8 cellular contexts compared by ENCODE assay signal in genomic region chr13:77328819-77329132, GRCh38. TPM values are rescaled to one million over a fixed set of nuclear protein-coding genes. Genes with fewer than 3 reads are reported as not detected.
A peak's percentile ranks its signal among the peaks of the same experiment; 100 is the strongest.
DNase-seq lines count a peak whose midpoint lies in the region; ATAC-seq, FAIRE-seq and TF ChIP-seq lines count a peak whose summit lies in the region.

No MANE protein-coding gene starts in this region.

- DNase-seq in A549 (ENCODE audit: low read depth in 1 of 2, low spot score in 1 of 2) (no peak), NCI-H1092 (lab: John Stamatoyannopoulos, UW) (no peak), retina (no peak)
- DNase-seq in naive thymus-derived CD4-positive, alpha-beta T cell, result no peak
- no peak for DNase-seq in stimulated activated CD8-positive, alpha-beta memory T cell treated with anti-CD3 and anti-CD28 coated beads, Interleukin-4, amount 100 ng/mL, for 48 hours

- H3K36me3 Mint-ChIP-seq in brain, result no peaks in the 10 kb centered on the region
- H3K36me3 Mint-ChIP-seq in naive thymus-derived CD4-positive, alpha-beta T cell, result peaks cover 0 to 7% (median 0%) of the 10 kb centered on the region in 5 donors

- no peaks in the 10 kb centered on the region for H3K9me3 Mint-ChIP-seq in brain
- H3K9me3 Mint-ChIP-seq in naive thymus-derived CD4-positive, alpha-beta T cell, result peaks cover 0 to 7% (median 0%) of the 10 kb centered on the region in 11 donors

- POLR2A ChIA-PET in A549 (lab: Yijun Ruan, JAX), result no interaction called here
- POLR2A ChIA-PET in naive thymus-derived CD4-positive, alpha-beta T cell (lab: Charles Lee), result interaction anchor here (0.8 to 2.9 kb wide), 15 partner anchors 9 to 1567 kb away, joined by 3 to 28 read pairs (median 6); partner anchors contain the start of genes FBXL3, KCTD12 and SLAIN1

- peak overlapping the region; percentile 72 for H3K4me3 ChIP-seq in A549
- peak overlapping the region; percentile 93 for H3K4me3 ChIP-seq in naive thymus-derived CD4-positive, alpha-beta T cell (ENCODE audit: low read length)

- TF ChIP-seq RAD21 in A549 (conservative IDR thresholded peaks at IDR 0.05 in 1 of 2, IDR thresholded peaks at IDR 0.05 in 1 of 2), result no peak

- peak overlapping the region; percentile 89 to 97 (median 95) for H3K4me3 Mint-ChIP-seq in brain
- peak overlapping the region; percentile 84 to 98 (median 94) for H3K4me3 Mint-ChIP-seq in naive thymus-derived CD4-positive, alpha-beta T cell

- CTCF ChIA-PET in A549 (lab: Yijun Ruan, JAX), result no interaction called here
- CTCF ChIA-PET in naive thymus-derived CD4-positive, alpha-beta T cell (lab: Charles Lee), result interaction anchor here (1.1 kb wide), 1 partner anchor 21 kb away, joined by 3 read pairs; no protein-coding TSS in a partner anchor

- H3K9me3 ChIP-seq in A549, result no peaks in the 10 kb centered on the region
- no peaks in the 10 kb centered on the region for H3K9me3 ChIP-seq in naive thymus-derived CD4-positive, alpha-beta T cell (ENCODE audit: control insufficient read depth in 2 of 3, low read length in 3 of 3)

- H3K36me3 ChIP-seq in naive thymus-derived CD4-positive, alpha-beta T cell (ENCODE audit: control insufficient read depth in 2 of 3, insufficient read depth in 3 of 3, low read length in 3 of 3), result peaks cover 0 to 10% (median 0%) of the 10 kb centered on the region in 3 experiments

- H3K27ac ChIP-seq in A549, result peak overlapping the region; percentile 80 to 99; a peak in 5 of 6 replicates
- peak overlapping the region; percentile 86 for H3K27ac ChIP-seq in naive thymus-derived CD4-positive, alpha-beta T cell (ENCODE audit: low read depth, low read length)

- 5% methylated on average over 4 of the region's 4 CpGs for WGBS in A549 (ENCODE audit: missing lambda C conversion rate)

- TF ChIP-seq EP300 in A549 (IDR thresholded peaks at IDR 0.05), result no peak

- H3K4me2 ChIP-seq in A549, result peak overlapping the region; percentile 77

- TF ChIP-seq CTCF in A549 (IDR thresholded peaks at IDR 0.05) (no peak), brain (conservative IDR thresholded peaks at IDR 0.05) (no peak)

- intact Hi-C loops in naive thymus-derived CD4-positive, alpha-beta T cell (cut with micrococcal nuclease), result loop anchor here (1.0 to 10.0 kb wide), 17 partner anchors 54 to 2001 kb away; partner anchors contain the start of genes LMO7 (in 2 of the 2), CLN5 (in 1 of the 2), COMMD6 (in 1 of the 2) and FBXL3 (in 1 of the 2)

- H3K4me1 Mint-ChIP-seq in brain, result peaks cover 54% of the 10 kb centered on the region
- peaks cover 21 to 65% (median 52%) of the 10 kb centered on the region in 7 donors for H3K4me1 Mint-ChIP-seq in naive thymus-derived CD4-positive, alpha-beta T cell

- H3K27me3 Mint-ChIP-seq in brain, result peaks cover 10% of the 10 kb centered on the region
- H3K27me3 Mint-ChIP-seq in naive thymus-derived CD4-positive, alpha-beta T cell, result peaks cover 0 to 4% (median 0%) of the 10 kb centered on the region in 5 donors

- H3K27ac Mint-ChIP-seq in brain, result peak overlapping the region; percentile 94 to 99 (median 97)
- peak overlapping the region; percentile 87 to 98 (median 94) for H3K27ac Mint-ChIP-seq in naive thymus-derived CD4-positive, alpha-beta T cell

- no peaks in the 10 kb centered on the region for H3K27me3 ChIP-seq in naive thymus-derived CD4-positive, alpha-beta T cell (ENCODE audit: control insufficient read depth in 2 of 2, insufficient read depth in 2 of 2, low read length in 2 of 2)

- TF ChIP-seq POLR2A in A549 (IDR thresholded peaks at IDR 0.05; ENCODE audit: low read length), result no peak

- peaks cover 18% of the 10 kb centered on the region; the same call in 2 of the 3 replicates for H3K4me1 ChIP-seq in A549
- peaks cover 29 to 35% of the 10 kb centered on the region in 2 donors for H3K4me1 ChIP-seq in naive thymus-derived CD4-positive, alpha-beta T cell (ENCODE audit: control insufficient read depth in 2 of 2, insufficient read depth in 2 of 2, low read length in 2 of 2)

- ATAC-seq in A549 (peak; percentile 2 to 3; a peak in 3 of 6 replicates), GM19328 (IDR thresholded peaks at IDR 0.05; ENCODE audit: unreplicated experiment) (peak; percentile 4), HG03378 (IDR thresholded peaks at IDR 0.05; ENCODE audit: unreplicated experiment) (peak; percentile 18)
- no peak for ATAC-seq in naive thymus-derived CD4-positive, alpha-beta T cell

- no peak for FAIRE-seq in A549 (lab: Jason Lieb, UNC)

TF ChIP-seq in A549, 52 proteins besides CTCF, POLR2A, EP300 and RAD21:
- TF ChIP-seq ZFP36 (IDR thresholded peaks at IDR 0.05; ENCODE audit: borderline replicate concordance, partially characterized antibody) (no peak), ELK1 (IDR thresholded peaks at IDR 0.05; ENCODE audit: low read depth, low read length) (no peak), ZC3H11A (IDR thresholded peaks at IDR 0.05) (no peak), ESRRA (IDR thresholded peaks at IDR 0.05; ENCODE audit: borderline replicate concordance, low read length) (no peak), NFE2L2 (conservative IDR thresholded peaks at IDR 0.05; ENCODE audit: low read length) (no peak), CHD4 (IDR thresholded peaks at IDR 0.05; ENCODE audit: borderline replicate concordance) (no peak), PHF8 (IDR thresholded peaks at IDR 0.05; ENCODE audit: borderline replicate concordance, low read depth) (no peak), NR3C1 (IDR thresholded peaks at IDR 0.05) (no peak), JUNB (IDR thresholded peaks at IDR 0.05) (no peak), CHD2 (IDR thresholded peaks at IDR 0.05; ENCODE audit: low read length, partially characterized antibody) (no peak), NPAS2 (CRISPR knock-in tag; IDR thresholded peaks at IDR 0.05; ENCODE audit: borderline replicate concordance) (no peak), KDM5A (IDR thresholded peaks at IDR 0.05) (no peak), HOXB5 (CRISPR knock-in tag; IDR thresholded peaks at IDR 0.05) (no peak), RCOR1 (IDR thresholded peaks at IDR 0.05; ENCODE audit: low read depth, low read length) (no peak), MYC (IDR thresholded peaks at IDR 0.05; ENCODE audit: borderline replicate concordance, low read length) (no peak), KDM1A (IDR thresholded peaks at IDR 0.05; ENCODE audit: low read depth) (no peak)
- TF ChIP-seq, protein P1, sequence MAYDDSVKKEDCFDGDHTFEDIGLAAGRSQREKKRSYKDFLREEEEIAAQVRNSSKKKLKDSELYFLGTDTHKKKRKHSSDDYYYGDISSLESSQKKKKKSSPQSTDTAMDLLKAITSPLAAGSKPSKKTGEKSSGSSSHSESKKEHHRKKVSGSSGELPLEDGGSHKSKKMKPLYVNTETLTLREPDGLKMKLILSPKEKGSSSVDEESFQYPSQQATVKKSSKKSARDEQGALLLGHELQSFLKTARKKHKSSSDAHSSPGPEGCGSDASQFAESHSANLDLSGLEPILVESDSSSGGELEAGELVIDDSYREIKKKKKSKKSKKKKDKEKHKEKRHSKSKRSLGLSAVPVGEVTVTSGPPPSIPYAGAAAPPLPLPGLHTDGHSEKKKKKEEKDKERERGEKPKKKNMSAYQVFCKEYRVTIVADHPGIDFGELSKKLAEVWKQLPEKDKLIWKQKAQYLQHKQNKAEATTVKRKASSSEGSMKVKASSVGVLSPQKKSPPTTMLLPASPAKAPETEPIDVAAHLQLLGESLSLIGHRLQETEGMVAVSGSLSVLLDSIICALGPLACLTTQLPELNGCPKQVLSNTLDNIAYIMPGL (CRISPR knock-in tag; IDR thresholded peaks at IDR 0.05; ENCODE audit: borderline replicate concordance), result no peak

RNA-seq across cellular contexts. Expression of gene MYCBP2, which starts 1.9 kb away (rescaled TPM):
- polyA plus RNA-seq in A549 (2011; rRNA removed) (37.8 and 40.2 TPM in 2 replicates), A549 (2017; fragmentation: RNase III; extraction: RNeasy Plus Mini Kit Qiagen cat#74134 plus additional on column Dnase treatment) (13.3 to 16.1 TPM (median 15.8 TPM) in 3 replicates), brain (ENCODE audit: insufficient read depth, low read depth, low replicate concordance) (26.6 TPM)
- polyA plus RNA-seq in A549 (2012; cell fraction: cytosol; rRNA removed), result 8.2 and 9.1 TPM in 2 replicates
- 10.3 and 14.5 TPM in 2 replicates for polyA plus RNA-seq in A549 (2012; cell fraction: nucleus; rRNA removed)
- polyA minus RNA-seq in A549 (2011; rRNA and poly(A)+ RNA removed), result 55.0 and 62.4 TPM in 2 replicates
- total RNA-seq in naive thymus-derived CD4-positive, alpha-beta T cell, result 100 to 1,000 TPM; 135 to 216 (median 176) TPM
- polyA plus RNA-seq in naive thymus-derived CD4-positive, alpha-beta T cell, result 10 to 100 TPM; 38.8 to 57.3 TPM
